ENCODE assay signal across 21 cellular contexts in genomic region chr11:110454609-110455008, GRCh38. TPM values are rescaled to one million over a fixed set of nuclear protein-coding genes. Genes with fewer than 3 reads are reported as not detected.
A peak's percentile ranks its signal among the peaks of the same experiment; 100 is the strongest.
DNase-seq lines count a peak whose midpoint lies in the region; ATAC-seq and TF ChIP-seq lines count a peak whose summit lies in the region.
"Had no signal": no experiment of that assay in that cellular context is flagged by ENCODE, and none has a peak within 500 bp of the region (broad histone marks: within the 10 kb centered on the region; RNA-seq: fewer than 3 reads in every experiment).

No MANE protein-coding gene starts in this region.

- peak; percentile 65 for ATAC-seq in activated CD4-positive, alpha-beta T cell treated with anti-CD3 and anti-CD28 coated beads for 36 hours
- ATAC-seq in GM21447 (IDR thresholded peaks at IDR 0.05; ENCODE audit: unreplicated experiment) (peak; percentile 58), HG02973 (IDR thresholded peaks at IDR 0.05; ENCODE audit: unreplicated experiment) (peak; percentile 43)
- peak; percentile 73 for ATAC-seq in activated naive CD8-positive, alpha-beta T cell treated with anti-CD3 and anti-CD28 coated beads, Interleukin-2, amount 50 U/mL, for 24 hours
- no peak for ATAC-seq in CD4-positive, alpha-beta T cell (ENCODE audit: poor library complexity)
- ATAC-seq: esophagus mucosa; naive thymus-derived CD8-positive, alpha-beta T cell; T-helper 17 cell had no signal

- TF ChIP-seq CTCF in CD4-positive, alpha-beta T cell (IDR thresholded peaks at IDR 0.05) = no peak

- no peak overlapping the region for H3K27ac ChIP-seq in CD4-positive, alpha-beta T cell (ENCODE audit: low read depth, low read length)
- H3K27ac ChIP-seq: BLaER1 treated with 17β-estradiol and CSF1 and Interleukin-3, amounts not matched to agents 10 nM and 100 nM; cardiac muscle cell; upper lobe of left lung had no signal

- no peaks in the 10 kb centered on the region for H3K9me3 Mint-ChIP-seq in activated CD4-positive, alpha-beta T cell treated with anti-CD3 and anti-CD28 coated beads for 36 hours (ENCODE audit: low read depth)
- H3K9me3 Mint-ChIP-seq in activated naive CD8-positive, alpha-beta T cell treated with anti-CD3 and anti-CD28 coated beads, Interleukin-2, amount 50 U/mL, for 24 hours = no peaks in the 10 kb centered on the region
- no peaks in the 10 kb centered on the region for H3K9me3 Mint-ChIP-seq in CD4-positive, alpha-beta T cell
- H3K9me3 Mint-ChIP-seq: naive thymus-derived CD8-positive, alpha-beta T cell had no signal

- intact Hi-C loops in activated CD4-positive, alpha-beta T cell treated with anti-CD3 and anti-CD28 coated beads for 36 hours (cut with DNase I, micrococcal nuclease) = loop anchor here (5.0 to 10.0 kb wide), 2 partner anchors 258 to 990 kb away; partner anchors contain the start of gene ARHGAP20 (in 1 of the 2)
- intact Hi-C loops in CD4-positive, alpha-beta T cell (cut with DNase I, micrococcal nuclease) = no loop called here

- no peak overlapping the region for H3K27ac Mint-ChIP-seq in activated CD4-positive, alpha-beta T cell treated with anti-CD3 and anti-CD28 coated beads for 36 hours
- no peak overlapping the region for H3K27ac Mint-ChIP-seq in activated naive CD8-positive, alpha-beta T cell treated with anti-CD3 and anti-CD28 coated beads, Interleukin-2, amount 50 U/mL, for 24 hours
- H3K27ac Mint-ChIP-seq in CD4-positive, alpha-beta T cell = no peak overlapping the region
- H3K27ac Mint-ChIP-seq: naive thymus-derived CD8-positive, alpha-beta T cell; progenitor cell of endocrine pancreas had no signal

- H3K9me3 ChIP-seq in CD4-positive, alpha-beta T cell (ENCODE audit: control insufficient read depth, low read length) = no peaks in the 10 kb centered on the region
- H3K9me3 ChIP-seq: upper lobe of left lung had no signal

- H3K4me3 Mint-ChIP-seq in activated CD4-positive, alpha-beta T cell treated with anti-CD3 and anti-CD28 coated beads for 36 hours = no peak overlapping the region
- H3K4me3 Mint-ChIP-seq in activated naive CD8-positive, alpha-beta T cell treated with anti-CD3 and anti-CD28 coated beads, Interleukin-2, amount 50 U/mL, for 24 hours = no peak overlapping the region
- no peak overlapping the region for H3K4me3 Mint-ChIP-seq in CD4-positive, alpha-beta T cell
- H3K4me3 Mint-ChIP-seq: naive thymus-derived CD8-positive, alpha-beta T cell; T-helper 17 cell had no signal

- H3K36me3 Mint-ChIP-seq in activated CD4-positive, alpha-beta T cell treated with anti-CD3 and anti-CD28 coated beads for 36 hours (ENCODE audit: low read depth) = peaks cover 21% of the 10 kb centered on the region
- peaks cover 22% of the 10 kb centered on the region for H3K36me3 Mint-ChIP-seq in activated naive CD8-positive, alpha-beta T cell treated with anti-CD3 and anti-CD28 coated beads, Interleukin-2, amount 50 U/mL, for 24 hours (ENCODE audit: low read depth)
- H3K36me3 Mint-ChIP-seq in CD4-positive, alpha-beta T cell (ENCODE audit: low read depth) = peaks cover 59% of the 10 kb centered on the region

- peaks cover 38% of the 10 kb centered on the region for H3K4me1 Mint-ChIP-seq in activated CD4-positive, alpha-beta T cell treated with anti-CD3 and anti-CD28 coated beads for 36 hours
- peaks cover 38% of the 10 kb centered on the region for H3K4me1 Mint-ChIP-seq in activated naive CD8-positive, alpha-beta T cell treated with anti-CD3 and anti-CD28 coated beads, Interleukin-2, amount 50 U/mL, for 24 hours
- peaks cover 49% of the 10 kb centered on the region for H3K4me1 Mint-ChIP-seq in CD4-positive, alpha-beta T cell (ENCODE audit: low read depth)

- CTCF ChIA-PET in activated CD4-positive, alpha-beta T cell treated with anti-CD3 and anti-CD28 coated beads for 36 hours (lab: Charles Lee) = interaction anchor here (0.9 to 2.0 kb wide), 4 partner anchors 9 to 253 kb away, joined by 3 to 8 read pairs (median 6); no protein-coding TSS in a partner anchor
- CTCF ChIA-PET in CD4-positive, alpha-beta T cell (lab: Charles Lee) = interaction anchor here (1.0 kb wide), 1 partner anchor 239 kb away, joined by 3 read pairs; no protein-coding TSS in a partner anchor

- DNase-seq in activated CD4-positive, alpha-beta T cell treated with anti-CD3 and anti-CD28 coated beads for 36 hours = no peak
- DNase-seq in activated CD4-positive, alpha-beta T cell treated with anti-CD3 and anti-CD28 coated beads, Interleukin-2, amount 50 U/mL, for 48 hours = no peak
- DNase-seq in activated naive CD8-positive, alpha-beta T cell treated with anti-CD3 and anti-CD28 coated beads, Interleukin-2, amount 50 U/mL, for 24 hours = no peak
- DNase-seq in SW480 (ENCODE audit: low spot score) (no peak), putamen (ENCODE audit: low spot score) (no peak)
- DNase-seq in CD4-positive, alpha-beta T cell = no peak
- DNase-seq: 8988T; activated CD4-positive, CD25-positive, alpha-beta regulatory T cell; glutamatergic neuron; naive thymus-derived CD8-positive, alpha-beta T cell; NCI-H187; NCI-H510A; SHP77; T-helper 17 cell; upper lobe of left lung had no signal

- no peaks in the 10 kb centered on the region for H3K27me3 ChIP-seq in CD4-positive, alpha-beta T cell (ENCODE audit: control insufficient read depth, insufficient read depth, low read length)
- H3K27me3 ChIP-seq: BLaER1 treated with 17β-estradiol and CSF1 and Interleukin-3, amounts not matched to agents 10 nM and 100 nM; cardiac muscle cell; upper lobe of left lung had no signal

- POLR2A ChIA-PET in activated CD4-positive, alpha-beta T cell treated with anti-CD3 and anti-CD28 coated beads for 36 hours (lab: Charles Lee) = no interaction called here
- POLR2A ChIA-PET in CD4-positive, alpha-beta T cell (lab: Charles Lee) = no interaction called here

- no peaks in the 10 kb centered on the region for H3K27me3 Mint-ChIP-seq in activated CD4-positive, alpha-beta T cell treated with anti-CD3 and anti-CD28 coated beads for 36 hours
- H3K27me3 Mint-ChIP-seq in activated naive CD8-positive, alpha-beta T cell treated with anti-CD3 and anti-CD28 coated beads, Interleukin-2, amount 50 U/mL, for 24 hours = no peaks in the 10 kb centered on the region
- no peaks in the 10 kb centered on the region for H3K27me3 Mint-ChIP-seq in CD4-positive, alpha-beta T cell
- H3K27me3 Mint-ChIP-seq: naive thymus-derived CD8-positive, alpha-beta T cell; progenitor cell of endocrine pancreas; T-helper 17 cell had no signal

RNA-seq across cellular contexts. Expression of gene FDX1, which starts 24.9 kb away (rescaled TPM):
- 10 to 100 TPM in 1 of 2 experiments, 1 to 10 TPM in 1; 8.2 to 13.1 TPM for total RNA-seq in activated CD4-positive, alpha-beta T cell treated with anti-CD3 and anti-CD28 coated beads for 36 hours
- 10 to 100 TPM; 10.2 to 10.6 TPM for total RNA-seq in CD4-positive, alpha-beta T cell

Comparison
In these comparisons a context has a peak if more than half of its experiments do, and no peak if none do; other contexts are left out.
1. intact Hi-C loops: an anchor here in activated CD4-positive, alpha-beta T cell treated with anti-CD3 and anti-CD28 coated beads for 36 hours (5.0 to 10.0 kb wide); none called in CD4-positive, alpha-beta T cell.